ENCODE assay signal across 24 cellular contexts in the genomic region with DNA sequence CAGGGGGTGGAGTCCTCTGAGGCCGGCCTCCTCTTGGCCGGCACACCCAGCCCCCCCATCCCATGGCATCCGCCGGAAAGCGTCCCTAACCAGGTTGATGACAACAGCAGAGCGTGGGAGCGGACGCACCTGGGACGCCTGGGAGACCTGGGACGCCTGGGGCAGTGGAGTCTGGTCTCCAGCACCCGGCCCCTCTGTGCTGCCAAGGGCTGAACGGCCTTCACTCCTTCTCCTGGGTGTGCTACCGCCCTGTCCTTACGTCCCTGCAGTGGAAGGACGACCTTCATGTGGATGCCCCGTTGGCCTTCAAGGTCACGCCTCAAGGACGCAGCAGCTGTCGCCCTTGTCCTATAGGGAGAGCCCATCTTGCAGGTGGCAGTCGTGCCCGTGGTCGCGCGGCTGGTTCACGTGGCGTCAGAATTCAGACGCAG. TPM values are rescaled to one million over a fixed set of nuclear protein-coding genes. Genes with fewer than 3 reads are reported as not detected.
"Had no signal": no experiment of that assay in that cellular context is flagged by ENCODE, and none has a peak within 500 bp of the region (broad histone marks: within the 10 kb centered on the region; RNA-seq: fewer than 3 reads in every experiment).

No MANE protein-coding gene starts in this region.

- ATAC-seq: activated CD8-positive, alpha-beta T cell treated with anti-CD3 and anti-CD28 coated beads, Interleukin-2, amount 10 ng/mL, durations not matched to agents 7 days and 5 days; effector memory CD8-positive, alpha-beta T cell; heart right ventricle; left lobe of liver; stimulated activated memory B cell treated with anti-CD40 and anti-IgM and Interleukin-4, amounts not matched to agents 10 μg/mL and 1 μg/mL and 100 μg/mL, for 72 hours; T-helper 17 cell had no signal

- H3K27me3 ChIP-seq: heart right ventricle, tibial artery, vagina had no signal

- DNase-seq: activated CD4-positive, alpha-beta T cell treated with anti-CD3 and anti-CD28 coated beads, Interleukin-2, amount 10 ng/mL, durations not matched to agents 24 days and 14 days; activated CD8-positive, alpha-beta memory T cell treated with anti-CD3 and anti-CD28 coated beads, Interleukin-2, amount 50 U/mL, for 4 hours; activated CD8-positive, alpha-beta T cell treated with anti-CD3 and anti-CD28 coated beads, Interleukin-2, amount 10 ng/mL, durations not matched to agents 7 days and 5 days; activated gamma-delta T cell; activated naive CD8-positive, alpha-beta T cell treated with anti-CD3 and anti-CD28 coated beads for 36 hours; activated T-cell treated with anti-CD3 and anti-CD28 coated beads, Interleukin-2, amount 50 U/mL, for 48 hours; amygdala; cerebellar nuclear complex; dermis blood vessel endothelial cell; effector memory CD8-positive, alpha-beta T cell; mesenchymal stem cell; stimulated activated CD4-positive, alpha-beta T cell treated with anti-CD3 and anti-CD28 coated beads, Interleukin-2, amount 100 ng/mL, for 48 hours; T-helper 17 cell had no signal

- FAIRE-seq: frontal cortex, islet of Langerhans had no signal

- H3K4me1 ChIP-seq: heart right ventricle, tibial artery, vagina had no signal

- H3K27ac ChIP-seq: epithelial cell of prostate, heart right ventricle, tibial artery, vagina had no signal

- H3K4me3 ChIP-seq: heart right ventricle, tibial artery, vagina had no signal

- H3K9me3 ChIP-seq: heart right ventricle, tibial artery, vagina had no signal

RNA-seq across cellular contexts. Expression of a gene that starts 26.9 kb away (rescaled TPM):
- total RNA-seq: activated CD4-positive, alpha-beta T cell treated with anti-CD3 and anti-CD28 coated beads, Interleukin-2, amount 10 ng/mL, durations not matched to agents 24 days and 14 days; activated CD8-positive, alpha-beta T cell treated with anti-CD3 and anti-CD28 coated beads, Interleukin-2, amount 10 ng/mL, durations not matched to agents 7 days and 5 days; activated naive CD8-positive, alpha-beta T cell treated with anti-CD3 and anti-CD28 coated beads for 36 hours; dermis blood vessel endothelial cell; frontal cortex; heart right ventricle; left lobe of liver; osteoblast; pulmonary artery endothelial cell; T-helper 17 cell; vagina had no signal
- polyA plus RNA-seq: heart right ventricle, neural cell had no signal
